Comparison of ENCODE assay signal across 9 cellular contexts in the genomic region with DNA sequence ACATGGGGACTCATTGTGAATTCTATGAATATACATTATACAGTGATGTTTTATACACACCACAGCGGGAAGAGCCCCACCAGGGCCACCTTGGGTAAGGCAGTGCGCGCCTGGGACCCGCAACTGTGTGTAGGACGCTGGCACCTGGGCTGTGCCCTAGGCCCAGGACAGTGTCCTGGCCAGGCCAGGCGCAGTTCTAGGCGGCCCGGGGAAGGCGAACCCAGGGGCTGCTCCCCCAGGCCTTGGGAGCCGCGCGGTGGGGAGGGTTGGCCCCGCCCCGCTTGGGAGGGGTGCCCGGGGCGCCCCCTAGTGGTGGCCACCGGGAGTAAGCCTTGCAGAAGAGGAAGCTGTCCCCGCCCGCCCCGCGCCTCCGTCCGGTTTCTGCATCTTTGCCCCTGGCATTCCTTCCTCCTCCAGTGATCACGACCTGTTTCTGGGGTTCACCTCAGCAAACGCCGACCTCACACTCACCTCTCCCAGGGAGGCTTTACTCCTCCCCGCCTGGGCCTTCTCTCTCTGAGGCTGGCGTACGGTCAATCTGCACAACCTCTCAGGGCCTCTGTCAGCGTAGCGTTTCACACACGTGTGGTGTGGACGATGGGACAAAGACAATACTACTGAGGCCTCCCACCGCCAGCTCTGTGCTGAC. TPM values are rescaled to one million over a fixed set of nuclear protein-coding genes. Genes with fewer than 3 reads are reported as not detected.
DNase-seq lines count a peak whose midpoint lies in the region; ATAC-seq, FAIRE-seq and TF ChIP-seq lines count a peak whose summit lies in the region.
"Had no signal": no experiment of that assay in that cellular context is flagged by ENCODE, and none has a peak within 500 bp of the region (broad histone marks: within the 10 kb centered on the region; RNA-seq: fewer than 3 reads in every experiment).

No MANE protein-coding gene starts in this region.

- H3K79me2 ChIP-seq in HepG2 (ENCODE audit: insufficient read depth, low read length), result peaks cover 24% of the 10 kb centered on the region

- H3K9me3 ChIP-seq in HAP-1 (no peaks in the 10 kb centered on the region), HepG2 (ENCODE audit: low read length) (no peaks in the 10 kb centered on the region)

- CTCF ChIA-PET in HepG2 (lab: Yijun Ruan, JAX; ENCODE audit: low intra/inter-chr PET ratio, low total read pairs), result interaction anchor here (1.5 kb wide), 1 partner anchor 41 kb away, joined by 16 read pairs; no protein-coding TSS in a partner anchor

- in situ Hi-C loops in HAP-1 (cut with MboI; ENCODE audit: low sequenced_read_pairs), result no loop called here
- in situ Hi-C loops in HepG2 (cut with HindIII; ENCODE audit: extremely low pct_ligation_motif_present, low pct_unique_long_range_greater_than_20kb), result no loop called here

- peak; percentile 63 for ATAC-seq in HepG2
- no peak for ATAC-seq in HG03135 (IDR thresholded peaks at IDR 0.05; ENCODE audit: unreplicated experiment)

- intact Hi-C loops in HepG2 (cut with micrococcal nuclease; ENCODE audit: unreplicated experiment), result loop anchor here (2.0 kb wide), 1 partner anchor 17 kb away; no protein-coding TSS in a partner anchor

- H3K9ac ChIP-seq in HepG2 (ENCODE audit: insufficient read depth, low read depth, low read length), result peak overlapping the region; percentile 58

- no peak overlapping the region for H2AFZ ChIP-seq in HepG2 (ENCODE audit: low read length)

- FAIRE-seq in HepG2 (lab: Jason Lieb, UNC), result peak; percentile 28

- TF ChIP-seq RAD21 in HepG2 (CRISPR knock-in tag; IDR thresholded peaks at IDR 0.05), result peak; percentile 66

- DNase-seq in ELF-1 (ENCODE audit: low read depth, low spot score) (peak; percentile 88), HAP-1 (ENCODE audit: low spot score in 2 of 2) (peak; percentile 66 to 89), NCI-H1930 (lab: John Stamatoyannopoulos, UW) (peak; percentile 54 to 80), cerebellar cortex (ENCODE audit: low spot score) (peak; percentile 77), HepG2 (ENCODE audit: low spot score) (peak; percentile 46)
- peak; percentile 68 for DNase-seq in activated CD4-positive, CD25-positive, alpha-beta regulatory T cell treated with anti-CD3 and anti-CD28 coated beads, Interleukin-2, amount 50 U/mL, for 16 hours (ENCODE audit: low read depth, low spot score)
- peak; percentile 85 for DNase-seq in stimulated activated CD4-positive, alpha-beta T cell treated with anti-CD3 and anti-CD28 coated beads, Interleukin-4, amount 100 ng/mL, for 1 hour

- H3K36me3 ChIP-seq in HAP-1 (replicated peaks) (no peaks in the 10 kb centered on the region), HepG2 (replicated peaks in 1 of 2; ENCODE audit: control insufficient read depth in 1 of 2, insufficient read depth in 2 of 2, low read length in 2 of 2) (no peaks in the 10 kb centered on the region)

- H3K4me1 ChIP-seq in HAP-1 (peaks cover 13% of the 10 kb centered on the region), HepG2 (ENCODE audit: insufficient read depth, low read length) (peaks cover 90% of the 10 kb centered on the region)

- H3K4me3 ChIP-seq in HAP-1 (peak overlapping the region; percentile 22), HepG2 (replicated peaks in 1 of 3; ENCODE audit: insufficient read depth in 1 of 3, low read depth in 2 of 3, low read length in 3 of 3) (peak overlapping the region; percentile 19 to 76 (median 42))

- H3K27ac ChIP-seq in HepG2 (ENCODE audit: extremely low read length, insufficient read depth, low read length), result peak overlapping the region; percentile 67

- no TSS peak for BruUV-seq in HepG2 (replicated peaks; lab: Mats Ljungman, UMichigan)

- TF ChIP-seq CTCF in HepG2 (CRISPR knock-in tag; IDR thresholded peaks at IDR 0.05), result peak; percentile 94

- TF ChIP-seq POLR2A in HepG2 (IDR thresholded peaks at IDR 0.05; ENCODE audit: insufficient read depth in 1 of 2, low read depth in 2 of 2, low read length in 2 of 2), result no peak; a peak in 1 of 4 replicates

- H3K27me3 ChIP-seq in HAP-1 (ENCODE audit: low read depth) (no peaks in the 10 kb centered on the region), HepG2 (ENCODE audit: control insufficient read depth in 1 of 2, insufficient read depth in 2 of 2, low read length in 2 of 2) (no peaks in the 10 kb centered on the region; a peak in 1 of 5 replicates)

- 0% methylated on average over 4 of the region's 34 CpGs for WGBS in HepG2 (ENCODE audit: low lambda C conversion rate)

- POLR2A ChIA-PET in HepG2 (lab: Yijun Ruan, JAX), result interaction anchor here (0.7 to 11.5 kb wide), 12 partner anchors 11 to 374 kb away, joined by 3 to 132 read pairs (median 8); partner anchors contain the start of genes BATF2, EHD1, GPHA2 and POLA2

- peaks cover 10% of the 10 kb centered on the region; the same call in 1 of the 2 replicates for H4K20me1 ChIP-seq in HepG2 (ENCODE audit: insufficient read depth, low read length)

- TF ChIP-seq EP300 in HepG2 (IDR thresholded peaks at IDR 0.05; ENCODE audit: low read depth in 2 of 2, low read length in 2 of 2), result 0 out of 4 replicates have a peak, but pooled peaks of 1 of the 2 experiments have one; percentile 2
- TF ChIP-seq EP300 in HepG2 (CRISPR knock-in tag; IDR thresholded peaks at IDR 0.05; ENCODE audit: borderline replicate concordance), result no peak

- peak overlapping the region; percentile 98 for H3K4me2 ChIP-seq in HepG2 (ENCODE audit: low read depth, low read length)

RNA-seq across cellular contexts. Expression of gene EHD1, which starts 9.5 kb away (rescaled TPM):
- total RNA-seq in HepG2 (2016; rRNA removed; fragmentation: Illumina TruSeq; extraction: Trizol), result 22.0 and 26.6 TPM in 2 replicates
- total RNA-seq in HepG2 (2016; cell fraction: cytosol; rRNA removed; fragmentation: Illumina TruSeq; extraction: Trizol; ENCODE audit: low read depth), result 8.1 and 9.7 TPM in 2 replicates
- 22.9 and 29.1 TPM in 2 replicates for total RNA-seq in HepG2 (2016; cell fraction: insoluble cytoplasmic fraction; rRNA removed; fragmentation: Illumina TruSeq; extraction: Trizol)
- 11.0 and 11.5 TPM in 2 replicates for total RNA-seq in HepG2 (2016; cell fraction: membrane; rRNA removed; fragmentation: Illumina TruSeq; extraction: Trizol)
- 16.8 and 19.6 TPM in 2 replicates for total RNA-seq in HepG2 (2016; cell fraction: nucleus; rRNA removed; fragmentation: Illumina TruSeq; extraction: Trizol)
- polyA plus RNA-seq in HepG2 (2011; rRNA removed), result 23.6 and 29.4 TPM in 2 replicates
- 20.8 and 31.1 TPM in 2 replicates for polyA plus RNA-seq in HepG2 (2011; cell fraction: cytosol; rRNA removed)
- polyA plus RNA-seq in HepG2 (2011; cell fraction: nucleus; rRNA removed), result 42.3 and 43.0 TPM in 2 replicates
- polyA plus RNA-seq in HepG2 (2012), result 18.8 and 23.3 TPM in 2 replicates
- 3.5 and 3.9 TPM in 2 replicates for polyA plus RNA-seq in HepG2 (2016; cell fraction: cytosol; fragmentation: Illumina TruSeq; extraction: Trizol; ENCODE audit: low read depth)
- 29.0 and 35.3 TPM in 2 replicates for polyA plus RNA-seq in HepG2 (2016; cell fraction: insoluble cytoplasmic fraction; fragmentation: Illumina TruSeq; extraction: Trizol; ENCODE audit: low read depth)
- 7.9 and 9.3 TPM in 2 replicates for polyA plus RNA-seq in HepG2 (2016; cell fraction: membrane; fragmentation: Illumina TruSeq; extraction: Trizol; ENCODE audit: low read depth)
- polyA plus RNA-seq in HepG2 (2016; cell fraction: nucleus; fragmentation: Illumina TruSeq; extraction: Trizol; ENCODE audit: insufficient read depth, low read depth), result 33.4 and 34.4 TPM in 2 replicates
- polyA minus RNA-seq in HepG2 (2011; rRNA and poly(A)+ RNA removed; ENCODE audit: low replicate concordance), result 63.9 and 78.7 TPM in 2 replicates
- 21.2 and 28.0 TPM in 2 replicates for polyA minus RNA-seq in HepG2 (2011; cell fraction: cytosol; rRNA and poly(A)+ RNA removed)
- 15.5 and 22.1 TPM in 2 replicates for polyA minus RNA-seq in HepG2 (2011; cell fraction: nucleus; rRNA and poly(A)+ RNA removed)

RNA-seq across cellular contexts. Expression of gene ATG2A, which starts 29.1 kb away (rescaled TPM):
- 6.5 and 6.7 TPM in 2 replicates for total RNA-seq in HepG2 (2016; rRNA removed; fragmentation: Illumina TruSeq; extraction: Trizol)
- total RNA-seq in HepG2 (2016; cell fraction: cytosol; rRNA removed; fragmentation: Illumina TruSeq; extraction: Trizol; ENCODE audit: low read depth), result 5.0 and 5.3 TPM in 2 replicates
- total RNA-seq in HepG2 (2016; cell fraction: insoluble cytoplasmic fraction; rRNA removed; fragmentation: Illumina TruSeq; extraction: Trizol), result 5.7 and 6.9 TPM in 2 replicates
- 3.5 and 4.7 TPM in 2 replicates for total RNA-seq in HepG2 (2016; cell fraction: membrane; rRNA removed; fragmentation: Illumina TruSeq; extraction: Trizol)
- total RNA-seq in HepG2 (2016; cell fraction: nucleus; rRNA removed; fragmentation: Illumina TruSeq; extraction: Trizol), result 7.1 and 8.3 TPM in 2 replicates
- polyA plus RNA-seq in HepG2 (2011; rRNA removed), result 8.0 and 13.2 TPM in 2 replicates
- 4.6 and 6.5 TPM in 2 replicates for polyA plus RNA-seq in HepG2 (2011; cell fraction: cytosol; rRNA removed)
- 81.8 and 92.1 TPM in 2 replicates for polyA plus RNA-seq in HepG2 (2011; cell fraction: nucleus; rRNA removed)
- 14.9 and 21.4 TPM in 2 replicates for polyA plus RNA-seq in HepG2 (2012)
- 1.0 and 1.2 TPM in 2 replicates for polyA plus RNA-seq in HepG2 (2016; cell fraction: cytosol; fragmentation: Illumina TruSeq; extraction: Trizol; ENCODE audit: low read depth)
- 5.5 and 7.6 TPM in 2 replicates for polyA plus RNA-seq in HepG2 (2016; cell fraction: insoluble cytoplasmic fraction; fragmentation: Illumina TruSeq; extraction: Trizol; ENCODE audit: low read depth)
- polyA plus RNA-seq in HepG2 (2016; cell fraction: membrane; fragmentation: Illumina TruSeq; extraction: Trizol; ENCODE audit: low read depth), result 1.9 and 2.0 TPM in 2 replicates
- 19.9 and 22.1 TPM in 2 replicates for polyA plus RNA-seq in HepG2 (2016; cell fraction: nucleus; fragmentation: Illumina TruSeq; extraction: Trizol; ENCODE audit: insufficient read depth, low read depth)
- 20.7 and 23.4 TPM in 2 replicates for polyA minus RNA-seq in HepG2 (2011; rRNA and poly(A)+ RNA removed; ENCODE audit: low replicate concordance)
- 11.5 and 17.2 TPM in 2 replicates for polyA minus RNA-seq in HepG2 (2011; cell fraction: cytosol; rRNA and poly(A)+ RNA removed)
- polyA minus RNA-seq in HepG2 (2011; cell fraction: nucleus; rRNA and poly(A)+ RNA removed), result 24.7 and 27.0 TPM in 2 replicates

RNA-seq across cellular contexts. Expression of gene PPP2R5B, which starts 36.6 kb away (rescaled TPM):
- 1.6 and 2.3 TPM in 2 replicates for total RNA-seq in HepG2 (2016; rRNA removed; fragmentation: Illumina TruSeq; extraction: Trizol)
- total RNA-seq in HepG2 (2016; cell fraction: cytosol; rRNA removed; fragmentation: Illumina TruSeq; extraction: Trizol; ENCODE audit: low read depth), result 0.53 and 0.61 TPM in 2 replicates
- total RNA-seq in HepG2 (2016; cell fraction: insoluble cytoplasmic fraction; rRNA removed; fragmentation: Illumina TruSeq; extraction: Trizol), result 1.6 and 2.9 TPM in 2 replicates
- 1.7 and 1.9 TPM in 2 replicates for total RNA-seq in HepG2 (2016; cell fraction: membrane; rRNA removed; fragmentation: Illumina TruSeq; extraction: Trizol)
- total RNA-seq in HepG2 (2016; cell fraction: nucleus; rRNA removed; fragmentation: Illumina TruSeq; extraction: Trizol), result 1.9 and 2.8 TPM in 2 replicates
- 8.3 and 12.6 TPM in 2 replicates for polyA plus RNA-seq in HepG2 (2011; rRNA removed)
- 5.2 and 5.5 TPM in 2 replicates for polyA plus RNA-seq in HepG2 (2011; cell fraction: cytosol; rRNA removed)
- polyA plus RNA-seq in HepG2 (2011; cell fraction: nucleus; rRNA removed), result 38.0 and 39.6 TPM in 2 replicates
- 6.5 and 7.2 TPM in 2 replicates for polyA plus RNA-seq in HepG2 (2012)
- 0.45 and 0.76 TPM in 2 replicates for polyA plus RNA-seq in HepG2 (2016; cell fraction: cytosol; fragmentation: Illumina TruSeq; extraction: Trizol; ENCODE audit: low read depth)
- 1.6 and 2.0 TPM in 2 replicates for polyA plus RNA-seq in HepG2 (2016; cell fraction: insoluble cytoplasmic fraction; fragmentation: Illumina TruSeq; extraction: Trizol; ENCODE audit: low read depth)
- polyA plus RNA-seq in HepG2 (2016; cell fraction: membrane; fragmentation: Illumina TruSeq; extraction: Trizol; ENCODE audit: low read depth), result 1.3 and 2.0 TPM in 2 replicates
- 6.5 and 7.0 TPM in 2 replicates for polyA plus RNA-seq in HepG2 (2016; cell fraction: nucleus; fragmentation: Illumina TruSeq; extraction: Trizol; ENCODE audit: insufficient read depth, low read depth)
- 4.2 and 6.0 TPM in 2 replicates for polyA minus RNA-seq in HepG2 (2011; rRNA and poly(A)+ RNA removed; ENCODE audit: low replicate concordance)
- polyA minus RNA-seq in HepG2 (2011; cell fraction: cytosol; rRNA and poly(A)+ RNA removed), result 2.0 and 4.1 TPM in 2 replicates
- 4.6 and 4.8 TPM in 2 replicates for polyA minus RNA-seq in HepG2 (2011; cell fraction: nucleus; rRNA and poly(A)+ RNA removed)

RNA-seq across cellular contexts. Expression of gene CDC42BPG, which starts 43.4 kb away (rescaled TPM):
- total RNA-seq in HepG2 (2016; rRNA removed; fragmentation: Illumina TruSeq; extraction: Trizol), result 0.77 and 1.4 TPM in 2 replicates
- 0.10 and 0.35 TPM in 2 replicates for total RNA-seq in HepG2 (2016; cell fraction: cytosol; rRNA removed; fragmentation: Illumina TruSeq; extraction: Trizol; ENCODE audit: low read depth)
- 0.42 and 1.4 TPM in 2 replicates for total RNA-seq in HepG2 (2016; cell fraction: insoluble cytoplasmic fraction; rRNA removed; fragmentation: Illumina TruSeq; extraction: Trizol)
- 0.37 and 0.38 TPM in 2 replicates for total RNA-seq in HepG2 (2016; cell fraction: membrane; rRNA removed; fragmentation: Illumina TruSeq; extraction: Trizol)
- total RNA-seq in HepG2 (2016; cell fraction: nucleus; rRNA removed; fragmentation: Illumina TruSeq; extraction: Trizol), result 1.8 and 2.0 TPM in 2 replicates
- polyA plus RNA-seq in HepG2 (2011; rRNA removed), result 0.55 and 0.99 TPM in 2 replicates
- polyA plus RNA-seq in HepG2 (2011; cell fraction: cytosol; rRNA removed), result 0.34 and 0.54 TPM in 2 replicates
- 6.3 and 7.3 TPM in 2 replicates for polyA plus RNA-seq in HepG2 (2011; cell fraction: nucleus; rRNA removed)
- polyA plus RNA-seq in HepG2 (2012), result 1.2 and 1.3 TPM in 2 replicates
- 0.06 and 0.11 TPM in 2 replicates for polyA plus RNA-seq in HepG2 (2016; cell fraction: cytosol; fragmentation: Illumina TruSeq; extraction: Trizol; ENCODE audit: low read depth)
- 0.63 and 0.75 TPM in 2 replicates for polyA plus RNA-seq in HepG2 (2016; cell fraction: insoluble cytoplasmic fraction; fragmentation: Illumina TruSeq; extraction: Trizol; ENCODE audit: low read depth)
- 0.24 and 0.70 TPM in 2 replicates for polyA plus RNA-seq in HepG2 (2016; cell fraction: membrane; fragmentation: Illumina TruSeq; extraction: Trizol; ENCODE audit: low read depth)
- 4.9 and 5.6 TPM in 2 replicates for polyA plus RNA-seq in HepG2 (2016; cell fraction: nucleus; fragmentation: Illumina TruSeq; extraction: Trizol; ENCODE audit: insufficient read depth, low read depth)
- 1.3 and 2.7 TPM in 2 replicates for polyA minus RNA-seq in HepG2 (2011; rRNA and poly(A)+ RNA removed; ENCODE audit: low replicate concordance)
- 0.59 and 1.6 TPM in 2 replicates for polyA minus RNA-seq in HepG2 (2011; cell fraction: cytosol; rRNA and poly(A)+ RNA removed)
- 1.9 and 4.0 TPM in 2 replicates for polyA minus RNA-seq in HepG2 (2011; cell fraction: nucleus; rRNA and poly(A)+ RNA removed)

RNA-seq across cellular contexts. Expression of gene GPHA2, which starts 47.8 kb away (rescaled TPM):
- total RNA-seq in HepG2 (2016; rRNA removed; fragmentation: Illumina TruSeq; extraction: Trizol), result 11.6 and 19.1 TPM in 2 replicates
- total RNA-seq in HepG2 (2016; cell fraction: cytosol; rRNA removed; fragmentation: Illumina TruSeq; extraction: Trizol; ENCODE audit: low read depth), result 5.4 and 8.4 TPM in 2 replicates
- 14.5 and 23.6 TPM in 2 replicates for total RNA-seq in HepG2 (2016; cell fraction: insoluble cytoplasmic fraction; rRNA removed; fragmentation: Illumina TruSeq; extraction: Trizol)
- total RNA-seq in HepG2 (2016; cell fraction: membrane; rRNA removed; fragmentation: Illumina TruSeq; extraction: Trizol), result 9.9 and 10.1 TPM in 2 replicates
- total RNA-seq in HepG2 (2016; cell fraction: nucleus; rRNA removed; fragmentation: Illumina TruSeq; extraction: Trizol), result 16.1 and 16.5 TPM in 2 replicates
- polyA plus RNA-seq in HepG2 (2011; rRNA removed), result 10.1 and 13.0 TPM in 2 replicates
- 9.1 and 24.9 TPM in 2 replicates for polyA plus RNA-seq in HepG2 (2011; cell fraction: cytosol; rRNA removed)
- 5.5 and 7.6 TPM in 2 replicates for polyA plus RNA-seq in HepG2 (2011; cell fraction: nucleus; rRNA removed)
- 4.9 and 6.7 TPM in 2 replicates for polyA plus RNA-seq in HepG2 (2012)
- polyA plus RNA-seq in HepG2 (2016; cell fraction: cytosol; fragmentation: Illumina TruSeq; extraction: Trizol; ENCODE audit: low read depth), result 8.6 and 12.5 TPM in 2 replicates
- polyA plus RNA-seq in HepG2 (2016; cell fraction: insoluble cytoplasmic fraction; fragmentation: Illumina TruSeq; extraction: Trizol; ENCODE audit: low read depth), result 17.0 and 17.6 TPM in 2 replicates
- 11.7 and 13.3 TPM in 2 replicates for polyA plus RNA-seq in HepG2 (2016; cell fraction: membrane; fragmentation: Illumina TruSeq; extraction: Trizol; ENCODE audit: low read depth)
- 33.1 and 38.1 TPM in 2 replicates for polyA plus RNA-seq in HepG2 (2016; cell fraction: nucleus; fragmentation: Illumina TruSeq; extraction: Trizol; ENCODE audit: insufficient read depth, low read depth)
- 18.7 TPM in 1 of 2 replicates, not detected in the other for polyA minus RNA-seq in HepG2 (2011; rRNA and poly(A)+ RNA removed; ENCODE audit: low replicate concordance)
- 2.4 TPM in 2 replicates for polyA minus RNA-seq in HepG2 (2011; cell fraction: cytosol; rRNA and poly(A)+ RNA removed)
- polyA minus RNA-seq in HepG2 (2011; cell fraction: nucleus; rRNA and poly(A)+ RNA removed), result 1.1 and 1.7 TPM in 2 replicates
- total RNA-seq: mononuclear cell had no signal
